In genomic region chr3:72163809-72164634, GRCh38 we compare ENCODE assay signal across 9 cellular contexts.
A peak's percentile ranks its signal among the peaks of the same experiment; 100 is the strongest.
DNase-seq lines count a peak whose midpoint lies in the region; ATAC-seq and TF ChIP-seq lines count a peak whose summit lies in the region.
"Had no signal": no experiment of that assay in that cellular context is flagged by ENCODE, and none has a peak within 500 bp of the region (broad histone marks: within the 10 kb centered on the region; RNA-seq: fewer than 3 reads in every experiment).

No MANE protein-coding gene starts in this region.

- H3K79me2 ChIP-seq in DND-41 (ENCODE audit: insufficient read depth, low read length) (no peaks in the 10 kb centered on the region), OCI-LY1 (ENCODE audit: insufficient read depth, low read length) (no peaks in the 10 kb centered on the region)

- DNase-seq in DND-41, result peak; percentile 49
- DNase-seq in hypothalamus (lab: John Stamatoyannopoulos, UW), result no peak
- DNase-seq in left ventricle myocardium inferior, result no peak
- no peak for DNase-seq in head of caudate nucleus
- DNase-seq in NCI-H1092 treated with DMSO at 0.1 percent for 48 hours (lab: John Stamatoyannopoulos, UW), result no peak
- DNase-seq: heart left ventricle had no signal

- H4K20me1 ChIP-seq in DND-41 (ENCODE audit: insufficient read depth, low read length), result no peaks in the 10 kb centered on the region
- no peaks in the 10 kb centered on the region for H4K20me1 ChIP-seq in OCI-LY1 (ENCODE audit: insufficient read depth, low read length)

- H3K4me1 ChIP-seq in DND-41 (ENCODE audit: insufficient read depth, low read length), result no peaks in the 10 kb centered on the region
- H3K4me1 ChIP-seq in OCI-LY1 (ENCODE audit: insufficient read depth, low read length, severe bottlenecking), result peaks cover 21% of the 10 kb centered on the region
- peaks cover 4% of the 10 kb centered on the region for H3K4me1 ChIP-seq in left ventricle myocardium inferior

- no peak overlapping the region for H2AFZ ChIP-seq in DND-41 (ENCODE audit: low read depth, low read length)
- no peak overlapping the region for H2AFZ ChIP-seq in OCI-LY1 (ENCODE audit: low read length)

- peak; percentile 87 for ATAC-seq in DND-41 (ENCODE audit: insufficient read depth, low read depth)
- peak; percentile 86 for ATAC-seq in GM19397 (IDR thresholded peaks at IDR 0.05; ENCODE audit: unreplicated experiment)
- peak; percentile 93 for ATAC-seq in HG03064 (IDR thresholded peaks at IDR 0.05; ENCODE audit: low read depth, unreplicated experiment)
- ATAC-seq: heart left ventricle had no signal

- no peak overlapping the region for H3K4me3 ChIP-seq in DND-41 (ENCODE audit: low read depth in 1 of 2, low read length in 2 of 2)
- H3K4me3 ChIP-seq in OCI-LY1 (ENCODE audit: low read depth, low read length, poor library complexity, severe bottlenecking), result no peak overlapping the region
- no peak overlapping the region for H3K4me3 ChIP-seq in left ventricle myocardium inferior
- H3K4me3 ChIP-seq: heart left ventricle had no signal

- H3K9ac ChIP-seq in DND-41 (ENCODE audit: low read depth, low read length) (no peak overlapping the region), OCI-LY1 (ENCODE audit: low read length) (no peak overlapping the region)

- H3K27me3 ChIP-seq in DND-41 (ENCODE audit: insufficient read depth, low read length, poor library complexity), result no peaks in the 10 kb centered on the region
- H3K27me3 ChIP-seq in OCI-LY1 (ENCODE audit: insufficient read depth, low read length), result peaks cover 4% of the 10 kb centered on the region; the same call in 1 of the 2 replicates
- H3K27me3 ChIP-seq in left ventricle myocardium inferior (ENCODE audit: low read depth), result no peaks in the 10 kb centered on the region
- H3K27me3 ChIP-seq: heart left ventricle had no signal

- no peaks in the 10 kb centered on the region for H3F3A ChIP-seq in OCI-LY1 (ENCODE audit: insufficient read depth, low read length)

- no peaks in the 10 kb centered on the region for H3K9me2 ChIP-seq in OCI-LY1 (ENCODE audit: low read depth, low read length)

- H3K27ac ChIP-seq in DND-41 (ENCODE audit: low read length), result no peak overlapping the region
- no peak overlapping the region for H3K27ac ChIP-seq in OCI-LY1 (ENCODE audit: low read depth, low read length, poor library complexity, severe bottlenecking)
- no peak overlapping the region for H3K27ac ChIP-seq in left ventricle myocardium inferior (replicated peaks)
- H3K27ac ChIP-seq: heart left ventricle had no signal

- H3K36me3 ChIP-seq in DND-41 (ENCODE audit: insufficient read depth, low read length), result no peaks in the 10 kb centered on the region
- no peaks in the 10 kb centered on the region for H3K36me3 ChIP-seq in OCI-LY1 (ENCODE audit: insufficient read depth, low read length)
- H3K36me3 ChIP-seq in left ventricle myocardium inferior, result no peaks in the 10 kb centered on the region
- H3K36me3 ChIP-seq: heart left ventricle had no signal

- intact Hi-C loops in left ventricle myocardium inferior (cut with micrococcal nuclease) (no loop called here), head of caudate nucleus (cut with DNase I) (no loop called here)

- H3K9me3 ChIP-seq in DND-41 (ENCODE audit: insufficient read depth, low read length, severe bottlenecking), result no peaks in the 10 kb centered on the region
- H3K9me3 ChIP-seq in OCI-LY1 (ENCODE audit: low read length), result no peaks in the 10 kb centered on the region
- peaks cover 7% of the 10 kb centered on the region for H3K9me3 ChIP-seq in left ventricle myocardium inferior (replicated peaks)

- no peak overlapping the region for H3K4me2 ChIP-seq in DND-41 (ENCODE audit: insufficient read depth, low read length)
- peak overlapping the region; percentile 22; the same call in 1 of the 2 replicates for H3K4me2 ChIP-seq in OCI-LY1 (ENCODE audit: low read length)

- TF ChIP-seq CTCF in DND-41 (IDR thresholded peaks at IDR 0.05; ENCODE audit: borderline replicate concordance, extremely low read depth, low read length, poor library complexity, severe bottlenecking), result no peak
- no peak for TF ChIP-seq CTCF in OCI-LY1 (IDR thresholded peaks at IDR 0.05; ENCODE audit: low read length)
- no peak for TF ChIP-seq CTCF in left ventricle myocardium inferior (IDR thresholded peaks at IDR 0.05; ENCODE audit: borderline replicate concordance)
